Comparison of ENCODE assay signal across 8 cellular contexts in the genomic region with DNA sequence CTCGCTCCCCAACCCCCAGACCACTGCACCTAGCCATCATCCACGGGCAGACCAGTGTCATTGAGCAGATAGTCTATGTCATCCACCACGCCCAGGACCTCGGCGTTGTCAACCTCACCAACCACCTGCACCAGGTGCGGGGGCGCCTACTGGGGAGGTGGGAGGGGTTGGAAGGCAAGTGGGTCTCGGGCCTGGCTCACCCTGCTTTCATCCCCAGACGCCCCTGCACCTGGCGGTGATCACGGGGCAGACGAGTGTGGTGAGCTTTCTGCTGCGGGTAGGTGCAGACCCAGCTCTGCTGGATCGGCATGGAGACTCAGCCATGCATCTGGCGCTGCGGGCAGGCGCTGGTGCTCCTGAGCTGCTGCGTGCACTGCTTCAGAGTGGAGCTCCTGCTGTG. TPM values are rescaled to one million over a fixed set of nuclear protein-coding genes. Genes with fewer than 3 reads are reported as not detected.
A peak's percentile ranks its signal among the peaks of the same experiment; 100 is the strongest.
DNase-seq lines count a peak whose midpoint lies in the region; ATAC-seq lines count a peak whose summit lies in the region.

No MANE protein-coding gene starts in this region.

- no peaks in the 10 kb centered on the region for H3K9me3 ChIP-seq in CD4-positive, alpha-beta memory T cell (ENCODE audit: control insufficient read depth in 1 of 2, low read length in 2 of 2)

- H3K4me3 Mint-ChIP-seq in CD4-positive, alpha-beta memory T cell = peak overlapping the region in 3 of 8 donors; percentile 65 to 79 (median 75)
- H3K4me3 Mint-ChIP-seq in activated T-helper 2 cell treated with anti-CD3 and anti-CD28 coated beads, Interferon-gamma antibody, Interleukin-2, Interleukin-4, amounts not matched to agents 10 μg/mL and 5 μg/mL and 100 μg/mL, durations not matched to agents 14 hours and 24 hours and 36 hours (ENCODE audit: low read depth) = no peak overlapping the region
- peak overlapping the region in 7 of 8 donors; percentile 15 to 99 (median 64) for H3K4me3 Mint-ChIP-seq in naive B cell

- CTCF ChIA-PET in CD4-positive, alpha-beta memory T cell (lab: Charles Lee; ENCODE audit: partially characterized antibody) = interaction anchor here (0.7 to 10.3 kb wide), 26 partner anchors 9 to 261 kb away, joined by 3 to 88 read pairs (median 4); a partner anchor contains a TSS

- peaks cover 19 to 65% (median 32%) of the 10 kb centered on the region in 4 donors for H3K4me1 Mint-ChIP-seq in CD4-positive, alpha-beta memory T cell
- peaks cover 23% of the 10 kb centered on the region for H3K4me1 Mint-ChIP-seq in activated T-helper 2 cell treated with anti-CD3 and anti-CD28 coated beads, Interferon-gamma antibody, Interleukin-2, Interleukin-4, amounts not matched to agents 10 μg/mL and 5 μg/mL and 100 μg/mL, durations not matched to agents 14 hours and 24 hours and 36 hours (ENCODE audit: low read depth)
- H3K4me1 Mint-ChIP-seq in naive B cell = peaks cover 35 to 51% (median 48%) of the 10 kb centered on the region in 3 donors

- H3K27ac Mint-ChIP-seq in CD4-positive, alpha-beta memory T cell = peak overlapping the region; percentile 83 to 100 (median 91)
- peak overlapping the region; percentile 55 for H3K27ac Mint-ChIP-seq in activated T-helper 2 cell treated with anti-CD3 and anti-CD28 coated beads, Interferon-gamma antibody, Interleukin-2, Interleukin-4, amounts not matched to agents 10 μg/mL and 5 μg/mL and 100 μg/mL, durations not matched to agents 14 hours and 24 hours and 36 hours
- H3K27ac Mint-ChIP-seq in naive B cell = peak overlapping the region in 4 of 6 donors; percentile 38 to 100 (median 92)

- no peaks in the 10 kb centered on the region for H3K27me3 ChIP-seq in CD4-positive, alpha-beta memory T cell (ENCODE audit: insufficient read depth, low read length)

- peak overlapping the region in 1 of 2 donors; percentile 49 for H3K4me3 ChIP-seq in CD4-positive, alpha-beta memory T cell (ENCODE audit: low read length in 2 of 2)

- H3K4me1 ChIP-seq in CD4-positive, alpha-beta memory T cell (ENCODE audit: insufficient read depth, low read length) = peaks cover 44% of the 10 kb centered on the region

- ATAC-seq in naive B cell (ENCODE audit: low read depth in 2 of 2) = no peak
- no peak for ATAC-seq in HG03159 (IDR thresholded peaks at IDR 0.05; ENCODE audit: unreplicated experiment)

- no peak for DNase-seq in CD4-positive, alpha-beta memory T cell
- DNase-seq in HuH-7.5 (ENCODE audit: low spot score) (peak; percentile 4), naive B cell (no peak), SKM-1 (lab: John Stamatoyannopoulos, UW; ENCODE audit: unreplicated experiment) (no peak), NCI-H82 treated with DMSO at 0.1 percent for 48 hours (lab: John Stamatoyannopoulos, UW; ENCODE audit: unreplicated experiment) (no peak), DMS114 treated with DMSO at 0.1 percent for 48 hours (lab: John Stamatoyannopoulos, UW; ENCODE audit: unreplicated experiment) (no peak)
- no peak for DNase-seq in activated T-helper 2 cell treated with anti-CD3 and anti-CD28 coated beads, Interferon-gamma antibody, Interleukin-2, Interleukin-4, amounts not matched to agents 10 μg/mL and 5 μg/mL and 100 μg/mL, durations not matched to agents 14 hours and 24 hours and 36 hours (ENCODE audit: low spot score)

- peaks cover 38% of the 10 kb centered on the region for H3K36me3 ChIP-seq in CD4-positive, alpha-beta memory T cell (ENCODE audit: insufficient read depth, low read length)

- peaks cover 0 to 2% (median 0%) of the 10 kb centered on the region in 8 donors for H3K9me3 Mint-ChIP-seq in CD4-positive, alpha-beta memory T cell
- H3K9me3 Mint-ChIP-seq in activated T-helper 2 cell treated with anti-CD3 and anti-CD28 coated beads, Interferon-gamma antibody, Interleukin-2, Interleukin-4, amounts not matched to agents 10 μg/mL and 5 μg/mL and 100 μg/mL, durations not matched to agents 14 hours and 24 hours and 36 hours = no peaks in the 10 kb centered on the region
- no peaks in the 10 kb centered on the region for H3K9me3 Mint-ChIP-seq in naive B cell

- H3K36me3 Mint-ChIP-seq in CD4-positive, alpha-beta memory T cell = peaks cover 7 to 53% of the 10 kb centered on the region in 2 donors
- H3K36me3 Mint-ChIP-seq in activated T-helper 2 cell treated with anti-CD3 and anti-CD28 coated beads, Interferon-gamma antibody, Interleukin-2, Interleukin-4, amounts not matched to agents 10 μg/mL and 5 μg/mL and 100 μg/mL, durations not matched to agents 14 hours and 24 hours and 36 hours (ENCODE audit: low read depth) = peaks cover 76% of the 10 kb centered on the region
- H3K36me3 Mint-ChIP-seq in naive B cell = peaks cover 0 to 8% of the 10 kb centered on the region in 2 donors

- POLR2A ChIA-PET in CD4-positive, alpha-beta memory T cell (lab: Charles Lee; ENCODE audit: partially characterized antibody) = interaction anchor here (0.8 to 8.3 kb wide), 12 partner anchors 9 to 246 kb away, joined by 3 to 122 read pairs (median 6); a partner anchor contains a TSS

- H3K27ac ChIP-seq in CD4-positive, alpha-beta memory T cell (ENCODE audit: low read depth, low read length) = peak overlapping the region; percentile 100

- no peaks in the 10 kb centered on the region for H3K27me3 Mint-ChIP-seq in CD4-positive, alpha-beta memory T cell
- H3K27me3 Mint-ChIP-seq in activated T-helper 2 cell treated with anti-CD3 and anti-CD28 coated beads, Interferon-gamma antibody, Interleukin-2, Interleukin-4, amounts not matched to agents 10 μg/mL and 5 μg/mL and 100 μg/mL, durations not matched to agents 14 hours and 24 hours and 36 hours (ENCODE audit: low read depth) = no peaks in the 10 kb centered on the region
- H3K27me3 Mint-ChIP-seq in naive B cell = no peaks in the 10 kb centered on the region

- intact Hi-C loops in CD4-positive, alpha-beta memory T cell (cut with micrococcal nuclease) = no loop called here
- intact Hi-C loops in activated T-helper 2 cell treated with anti-CD3 and anti-CD28 coated beads, Interferon-gamma antibody, Interleukin-2, Interleukin-4, amounts not matched to agents 10 μg/mL and 5 μg/mL and 100 μg/mL, durations not matched to agents 14 hours and 24 hours and 36 hours (cut with micrococcal nuclease) = no loop called here

RNA-seq across cellular contexts. Expression of a gene that starts 4.6 kb away (rescaled TPM):
- total RNA-seq in CD4-positive, alpha-beta memory T cell = 100 to 1,000 TPM; 146 to 147 TPM
- 10 to 100 TPM in 1 of 2 donors, 1 to 10 TPM in 1; 6.6 to 25.2 TPM for polyA plus RNA-seq in CD4-positive, alpha-beta memory T cell
- total RNA-seq in activated T-helper 2 cell treated with anti-CD3 and anti-CD28 coated beads, Interferon-gamma antibody, Interleukin-2, Interleukin-4, amounts not matched to agents 10 μg/mL and 5 μg/mL and 100 μg/mL, durations not matched to agents 14 hours and 24 hours and 36 hours = 310 and 323 TPM in 2 replicates
- polyA plus RNA-seq in naive B cell (ENCODE audit: low read depth in 6 of 6) = 10 to 100 TPM; 24.2 to 49.4 (median 34.7) TPM

RNA-seq across cellular contexts. Expression of a gene that starts 18.5 kb away (rescaled TPM):
- 1 to 10 TPM; 4.9 to 5.4 TPM for total RNA-seq in CD4-positive, alpha-beta memory T cell
- polyA plus RNA-seq in CD4-positive, alpha-beta memory T cell = 1 to 10 TPM; 2.1 to 2.7 TPM
- 10.6 and 13.4 TPM in 2 replicates for total RNA-seq in activated T-helper 2 cell treated with anti-CD3 and anti-CD28 coated beads, Interferon-gamma antibody, Interleukin-2, Interleukin-4, amounts not matched to agents 10 μg/mL and 5 μg/mL and 100 μg/mL, durations not matched to agents 14 hours and 24 hours and 36 hours
- 1 to 10 TPM in 4 of 6 donors, under 1 TPM in 2; 0.66 to 2.3 (median 1.5) TPM for polyA plus RNA-seq in naive B cell (ENCODE audit: low read depth in 6 of 6)

RNA-seq across cellular contexts. Expression of a gene that starts 20.6 kb away (rescaled TPM):
- 10 to 100 TPM; 21.1 to 24.1 TPM for total RNA-seq in CD4-positive, alpha-beta memory T cell
- 10 to 100 TPM; 27.5 to 44.5 TPM for polyA plus RNA-seq in CD4-positive, alpha-beta memory T cell
- 14.8 and 15.1 TPM in 2 replicates for total RNA-seq in activated T-helper 2 cell treated with anti-CD3 and anti-CD28 coated beads, Interferon-gamma antibody, Interleukin-2, Interleukin-4, amounts not matched to agents 10 μg/mL and 5 μg/mL and 100 μg/mL, durations not matched to agents 14 hours and 24 hours and 36 hours
- 10 to 100 TPM; 15.9 to 24.9 (median 20.9) TPM for polyA plus RNA-seq in naive B cell (ENCODE audit: low read depth in 6 of 6)

RNA-seq across cellular contexts. Expression of a gene that starts 32.3 kb away (rescaled TPM):
- 10 to 100 TPM; 27.2 to 30.8 TPM for total RNA-seq in CD4-positive, alpha-beta memory T cell
- 10 to 100 TPM; 52.0 to 57.5 TPM for polyA plus RNA-seq in CD4-positive, alpha-beta memory T cell
- total RNA-seq in activated T-helper 2 cell treated with anti-CD3 and anti-CD28 coated beads, Interferon-gamma antibody, Interleukin-2, Interleukin-4, amounts not matched to agents 10 μg/mL and 5 μg/mL and 100 μg/mL, durations not matched to agents 14 hours and 24 hours and 36 hours = 60.7 and 67.5 TPM in 2 replicates
- 10 to 100 TPM; 50.3 to 82.3 (median 59.4) TPM for polyA plus RNA-seq in naive B cell (ENCODE audit: low read depth in 6 of 6)

RNA-seq across cellular contexts. Expression of a gene that starts 51.3 kb away (rescaled TPM):
- 1 to 10 TPM in 1 of 2 experiments, under 1 TPM in 1; 0.89 to 1.6 TPM for total RNA-seq in CD4-positive, alpha-beta memory T cell
- under 1 TPM; 0.41 to 0.42 TPM for polyA plus RNA-seq in CD4-positive, alpha-beta memory T cell
- total RNA-seq in activated T-helper 2 cell treated with anti-CD3 and anti-CD28 coated beads, Interferon-gamma antibody, Interleukin-2, Interleukin-4, amounts not matched to agents 10 μg/mL and 5 μg/mL and 100 μg/mL, durations not matched to agents 14 hours and 24 hours and 36 hours = 0.32 TPM in 1 of 2 replicates, not detected in the other
- polyA plus RNA-seq in naive B cell (ENCODE audit: low read depth in 6 of 6) = 1 to 10 TPM in 3 of 6 donors, under 1 TPM in 3; 0.29 to 1.9 (median 0.99) TPM
